Comparison of ENCODE assay signal across 12 cellular contexts in genomic region chr14:93234798-93235197, GRCh38. TPM values are rescaled to one million over a fixed set of nuclear protein-coding genes. Genes with fewer than 3 reads are reported as not detected.
DNase-seq lines count a peak whose midpoint lies in the region; ATAC-seq and TF ChIP-seq lines count a peak whose summit lies in the region.
"Had no signal": no experiment of that assay in that cellular context is flagged by ENCODE, and none has a peak within 500 bp of the region (broad histone marks: within the 10 kb centered on the region; RNA-seq: fewer than 3 reads in every experiment).

No MANE protein-coding gene starts in this region.

- H3K4me1 ChIP-seq in ACC112 (ENCODE audit: control insufficient read depth, insufficient read depth, low read length, unreplicated experiment) (no peaks in the 10 kb centered on the region), H9 (ENCODE audit: insufficient read depth, low read length) (no peaks in the 10 kb centered on the region), foreskin keratinocyte (peaks cover 4% of the 10 kb centered on the region)

- no peaks in the 10 kb centered on the region for H3K9me3 Mint-ChIP-seq in H9
- no peaks in the 10 kb centered on the region for H3K9me3 Mint-ChIP-seq in stimulated activated memory B cell treated with anti-CD40 and anti-IgM and Interleukin-4, amounts not matched to agents 10 μg/mL and 1 μg/mL and 100 μg/mL, for 72 hours
- H3K9me3 Mint-ChIP-seq: CD4-positive, alpha-beta T cell had no signal

- TF ChIP-seq CTCF in H9 (conservative IDR thresholded peaks at IDR 0.05) (no peak), WI38 (IDR thresholded peaks at IDR 0.05; ENCODE audit: low read depth, low read length) (no peak), foreskin keratinocyte (conservative IDR thresholded peaks at IDR 0.05) (peak; percentile 24)

- H2AFZ ChIP-seq in ACC112 (ENCODE audit: low read length, unreplicated experiment) (peak overlapping the region; percentile 7), H9 (ENCODE audit: low read length) (no peak overlapping the region)

- no peak overlapping the region for H3K4me3 Mint-ChIP-seq in H9
- H3K4me3 Mint-ChIP-seq in stimulated activated memory B cell treated with anti-CD40 and anti-IgM and Interleukin-4, amounts not matched to agents 10 μg/mL and 1 μg/mL and 100 μg/mL, for 72 hours, result no peak overlapping the region
- H3K4me3 Mint-ChIP-seq: activated naive CD8-positive, alpha-beta T cell; CD4-positive, alpha-beta T cell had no signal

- POLR2A ChIA-PET in HEK293T (lab: Yijun Ruan, JAX), result no interaction called here

- H4K8ac ChIP-seq in H9 (replicated peaks; ENCODE audit: insufficient read length, low read depth, low read length), result no peak overlapping the region

- H3K9ac ChIP-seq in H9 (ENCODE audit: extremely low read depth, insufficient read length, low read length), result no peak overlapping the region

- H3K79me2 ChIP-seq in ACC112 (ENCODE audit: control insufficient read depth, insufficient read depth, low read length, unreplicated experiment), result no peaks in the 10 kb centered on the region
- H3K79me2 ChIP-seq in H9 (ENCODE audit: insufficient read depth, low read length), result no peaks in the 10 kb centered on the region

- 0 out of 2 replicates have a peak, but pooled peaks cover 2% of the 10 kb centered on the region for H3K36me3 ChIP-seq in ACC112 (ENCODE audit: insufficient read depth, low read length)
- H3K36me3 ChIP-seq: right atrium auricular region had no signal

- peaks cover 0 to under 1% (median 0%) of the 10 kb centered on the region in 3 experiments; a peak in 1 of 7 replicates for H3K36me3 Mint-ChIP-seq in H9 (ENCODE audit: insufficient read depth in 1 of 3, low read depth in 3 of 3)
- H3K36me3 Mint-ChIP-seq in stimulated activated memory B cell treated with anti-CD40 and anti-IgM and Interleukin-4, amounts not matched to agents 10 μg/mL and 1 μg/mL and 100 μg/mL, for 72 hours, result peaks cover 5% of the 10 kb centered on the region
- H3K36me3 Mint-ChIP-seq: activated naive CD8-positive, alpha-beta T cell had no signal

- no peak overlapping the region for H3K56ac ChIP-seq in H9 (ENCODE audit: insufficient read length, low read depth, low read length)

- H3K23ac ChIP-seq in H9 (ENCODE audit: insufficient read length, low read depth, low read length), result no peak overlapping the region

- H4K5ac ChIP-seq in H9 (ENCODE audit: insufficient read length, low read depth, low read length), result no peak overlapping the region

- H3K4me2 ChIP-seq in H9 (ENCODE audit: insufficient read depth, insufficient read length, low read length), result no peak overlapping the region

- CTCF ChIA-PET in HEK293T (lab: Yijun Ruan, JAX), result no interaction called here

- no peak overlapping the region for H2AK5ac ChIP-seq in H9 (ENCODE audit: insufficient read length, low read length)

- H3K18ac ChIP-seq in H9 (ENCODE audit: insufficient read length, low read depth, low read length), result no peak overlapping the region

- WGBS in H9 (ENCODE audit: extremely low coverage, insufficient read length, low lambda C conversion rate), result no CpG with 5 or more reads among the region's 10 CpGs

- H3K14ac ChIP-seq in H9 (ENCODE audit: insufficient read depth, low read length), result no peak overlapping the region

- H3K4me3 ChIP-seq in ACC112 (ENCODE audit: low read depth, low read length), result no peak overlapping the region
- peak overlapping the region; percentile 4; the same call in 1 of the 2 replicates for H3K4me3 ChIP-seq in WI38 (ENCODE audit: low read depth, low read length)
- H3K4me3 ChIP-seq: esophagus muscularis mucosa, right atrium auricular region had no signal

- H2BK15ac ChIP-seq in H9 (ENCODE audit: low read depth, low read length), result no peak overlapping the region

- H3K23me2 ChIP-seq in H9 (ENCODE audit: insufficient read length, low read depth, low read length, poor library complexity, severe bottlenecking), result no peaks in the 10 kb centered on the region

- H3K9me3 ChIP-seq in H9 (ENCODE audit: control insufficient read depth, low read depth, low read length), result no peaks in the 10 kb centered on the region
- H3K9me3 ChIP-seq: esophagus muscularis mucosa, right atrium auricular region had no signal

- peaks cover 2 to 8% of the 10 kb centered on the region in 2 experiments; a peak in 3 of 4 replicates for H3K4me1 Mint-ChIP-seq in H9
- peaks cover 22% of the 10 kb centered on the region for H3K4me1 Mint-ChIP-seq in stimulated activated memory B cell treated with anti-CD40 and anti-IgM and Interleukin-4, amounts not matched to agents 10 μg/mL and 1 μg/mL and 100 μg/mL, for 72 hours

- no peaks in the 10 kb centered on the region for H3K27me3 Mint-ChIP-seq in H9 (ENCODE audit: low read depth)
- H3K27me3 Mint-ChIP-seq in stimulated activated memory B cell treated with anti-CD40 and anti-IgM and Interleukin-4, amounts not matched to agents 10 μg/mL and 1 μg/mL and 100 μg/mL, for 72 hours, result peaks cover 14% of the 10 kb centered on the region
- H3K27me3 Mint-ChIP-seq: CD4-positive, alpha-beta T cell had no signal

- no peak overlapping the region for H2BK20ac ChIP-seq in H9 (ENCODE audit: low read depth, low read length, poor library complexity, severe bottlenecking)

- no peak overlapping the region for H2BK12ac ChIP-seq in H9 (ENCODE audit: insufficient read length, low read depth, low read length)

- H3K27ac ChIP-seq in ACC112 (ENCODE audit: low read depth, low read length), result peak overlapping the region; percentile 31; the same call in 1 of the 2 replicates
- H3K27ac ChIP-seq in H9 (ENCODE audit: insufficient read length, low read depth, low read length), result no peak overlapping the region
- H3K27ac ChIP-seq in foreskin keratinocyte, result peak overlapping the region; percentile 56
- H3K27ac ChIP-seq: esophagus muscularis mucosa, right atrium auricular region had no signal

- no peak overlapping the region for H3T11ph ChIP-seq in H9 (ENCODE audit: low read length)

- no peaks in the 10 kb centered on the region for H3K79me1 ChIP-seq in H9 (ENCODE audit: insufficient read depth, low read depth, low read length, poor library complexity, severe bottlenecking)

- no peak overlapping the region for H2BK120ac ChIP-seq in H9 (ENCODE audit: low read depth, low read length, poor library complexity, severe bottlenecking)

- DNase-seq in H9 (no peak), foreskin keratinocyte (peak; percentile 79 to 90), HEK293T (ENCODE audit: extremely low spot score) (no peak), GDM1 (lab: John Stamatoyannopoulos, UW) (no peak)
- no peak for DNase-seq in stimulated activated CD4-positive, alpha-beta T cell treated with anti-CD3 and anti-CD28 coated beads, Interleukin-4, amount 100 ng/mL, for 4 hours
- DNase-seq: CD4-positive, alpha-beta T cell had no signal

- no peak overlapping the region for H4K91ac ChIP-seq in H9 (ENCODE audit: insufficient read length, low read depth, low read length)

- H3K4ac ChIP-seq in H9 (ENCODE audit: low read depth, low read length), result no peak overlapping the region

- H3K27ac Mint-ChIP-seq in H9, result peak overlapping the region in 2 of 3 experiments; percentile 6 to 78; a peak in 3 of 7 replicates
- H3K27ac Mint-ChIP-seq in stimulated activated memory B cell treated with anti-CD40 and anti-IgM and Interleukin-4, amounts not matched to agents 10 μg/mL and 1 μg/mL and 100 μg/mL, for 72 hours, result no peak overlapping the region
- H3K27ac Mint-ChIP-seq: activated naive CD8-positive, alpha-beta T cell; CD4-positive, alpha-beta T cell had no signal

- H3K27me3 ChIP-seq in ACC112 (ENCODE audit: insufficient read depth, low read length), result no peaks in the 10 kb centered on the region
- H3K27me3 ChIP-seq in H9 (ENCODE audit: insufficient read depth, low read length), result no peaks in the 10 kb centered on the region
- no peaks in the 10 kb centered on the region for H3K27me3 ChIP-seq in foreskin keratinocyte
- H3K27me3 ChIP-seq: esophagus muscularis mucosa, right atrium auricular region had no signal

- no peak overlapping the region for H2BK5ac ChIP-seq in H9 (ENCODE audit: insufficient read length, low read length)

- peak; percentile 87 for ATAC-seq in foreskin keratinocyte
- ATAC-seq in stimulated activated memory B cell treated with anti-CD40 and anti-IgM and Interleukin-4, amounts not matched to agents 10 μg/mL and 1 μg/mL and 100 μg/mL, for 72 hours, result no peak

- no peaks in the 10 kb centered on the region for H4K20me1 ChIP-seq in H9 (ENCODE audit: control insufficient read depth, insufficient read depth, insufficient read length)

TF ChIP-seq in HEK293T, 16 proteins besides CTCF, POLR2A, EP300 and RAD21:
- TF ChIP-seq NFRKB (IDR thresholded peaks at IDR 0.05) (no peak), CTBP1 (IDR thresholded peaks at IDR 0.05; ENCODE audit: borderline replicate concordance) (no peak), LEF1 (IDR thresholded peaks at IDR 0.05; ENCODE audit: borderline replicate concordance) (no peak), PKNOX1 (IDR thresholded peaks at IDR 0.05) (no peak), FOXA1 (IDR thresholded peaks at IDR 0.05) (no peak), ELF4 (IDR thresholded peaks at IDR 0.05) (no peak)

RNA-seq across cellular contexts. Expression of gene UBR7, which starts 27.7 kb away (rescaled TPM):
- total RNA-seq in H9 (2021) (28.4 and 29.1 TPM in 2 replicates), foreskin keratinocyte (25.3 and 28.4 TPM in 2 replicates)
- polyA plus RNA-seq in foreskin keratinocyte, result 12.6 and 16.6 TPM in 2 replicates

RNA-seq across cellular contexts. Expression of gene GON7, which starts 27.9 kb away (rescaled TPM):
- total RNA-seq in H9 (2021), result 6.2 and 6.8 TPM in 2 replicates
- total RNA-seq in foreskin keratinocyte, result 12.1 and 12.9 TPM in 2 replicates
- 12.8 and 14.3 TPM in 2 replicates for polyA plus RNA-seq in foreskin keratinocyte

RNA-seq across cellular contexts. Expression of gene LYSET, which starts 49.7 kb away (rescaled TPM):
- 22.3 and 26.1 TPM in 2 replicates for total RNA-seq in H9 (2021)
- total RNA-seq in foreskin keratinocyte, result 17.1 TPM in 2 replicates
- polyA plus RNA-seq in foreskin keratinocyte, result 20.7 and 23.3 TPM in 2 replicates

RNA-seq across cellular contexts. Expression of gene MOAP1, which starts 50.1 kb away (rescaled TPM):
- total RNA-seq in H9 (2021) (13.6 and 14.7 TPM in 2 replicates), foreskin keratinocyte (7.4 and 8.2 TPM in 2 replicates)
- 5.6 and 5.7 TPM in 2 replicates for polyA plus RNA-seq in foreskin keratinocyte

Comparison
In these comparisons a context has a peak if more than half of its experiments do, and no peak if none do; other contexts are left out.
1. DNase-seq: peak in foreskin keratinocyte (2 of 2); none in H9 (single experiment), HEK293T (single experiment), GDM1 (single experiment) and stimulated activated CD4-positive, alpha-beta T cell treated with anti-CD3 and anti-CD28 coated beads, Interleukin-4, amount 100 ng/mL, for 4 hours (0 of 2).